ENCODE assay signal across 10 cellular contexts in the genomic region with DNA sequence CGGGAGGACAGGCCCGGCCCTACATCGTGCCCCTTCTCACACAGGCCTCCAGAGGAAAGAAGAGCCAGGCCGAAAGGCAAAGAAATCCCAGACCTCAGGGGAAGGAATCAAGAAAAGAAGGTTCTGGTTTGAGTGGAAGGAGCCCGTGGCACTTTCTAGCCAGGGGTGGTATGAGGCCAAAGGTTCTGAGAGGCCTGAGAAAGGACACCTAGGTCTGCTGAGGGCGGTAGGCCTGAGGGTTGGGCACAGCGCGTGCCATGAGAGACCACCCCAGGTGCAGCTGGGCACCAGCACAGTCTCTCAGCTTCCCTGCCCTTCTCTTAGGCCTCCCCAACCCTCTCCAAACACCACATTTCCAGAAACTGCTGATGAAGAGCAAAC.
A peak's percentile ranks its signal among the peaks of the same experiment; 100 is the strongest.
DNase-seq lines count a peak whose midpoint lies in the region; ATAC-seq, FAIRE-seq and TF ChIP-seq lines count a peak whose summit lies in the region.
"Had no signal": no experiment of that assay in that cellular context is flagged by ENCODE, and none has a peak within 500 bp of the region (broad histone marks: within the 10 kb centered on the region; RNA-seq: fewer than 3 reads in every experiment).

No MANE protein-coding gene starts in this region.

- H3K4me1 ChIP-seq in A549 (peaks cover 13% of the 10 kb centered on the region), gastroesophageal sphincter (peaks cover 0 to 55% (median 22%) of the 10 kb centered on the region in 3 donors)
- peaks cover 5% of the 10 kb centered on the region for H3K4me1 ChIP-seq in CD8-positive, alpha-beta memory T cell (ENCODE audit: insufficient read depth, low read length)

- H3K27me3 Mint-ChIP-seq in progenitor cell of endocrine pancreas, result no peaks in the 10 kb centered on the region
- H3K27me3 Mint-ChIP-seq in CD8-positive, alpha-beta memory T cell, result no peaks in the 10 kb centered on the region
- H3K27me3 Mint-ChIP-seq: CD4-positive, CD25-positive, alpha-beta regulatory T cell had no signal

- H3K27ac Mint-ChIP-seq in progenitor cell of endocrine pancreas, result peak overlapping the region; percentile 89
- peak overlapping the region in 4 of 8 donors; percentile 7 to 73 (median 19) for H3K27ac Mint-ChIP-seq in CD8-positive, alpha-beta memory T cell

- H3K4me2 ChIP-seq in A549, result no peak overlapping the region

- DNase-seq in A549 (ENCODE audit: low read depth in 1 of 2, low spot score in 1 of 2), result no peak
- no peak for DNase-seq in RWPE1 (ENCODE audit: low spot score)
- DNase-seq in progenitor cell of endocrine pancreas (ENCODE audit: low spot score, unreplicated experiment), result no peak
- no peak for DNase-seq in D341Med (ENCODE audit: low spot score)
- DNase-seq in CD8-positive, alpha-beta memory T cell, result no peak
- DNase-seq: stimulated activated CD4-positive, alpha-beta T cell treated with anti-CD3 and anti-CD28 coated beads, Interleukin-2, amount 100 ng/mL, for 24 hours had no signal

- no peaks in the 10 kb centered on the region for H3K27me3 ChIP-seq in gastroesophageal sphincter
- H3K27me3 ChIP-seq in CD8-positive, alpha-beta memory T cell (ENCODE audit: insufficient read depth, low read length, poor library complexity, severe bottlenecking), result no peaks in the 10 kb centered on the region

- no peak overlapping the region for H3K4me3 ChIP-seq in A549
- H3K4me3 ChIP-seq in gastroesophageal sphincter, result no peak overlapping the region
- H3K4me3 ChIP-seq in CD8-positive, alpha-beta memory T cell (ENCODE audit: low read length), result no peak overlapping the region

- no peak for FAIRE-seq in A549 (lab: Jason Lieb, UNC)

- POLR2A ChIA-PET in A549 (lab: Yijun Ruan, JAX), result no interaction called here
- POLR2A ChIA-PET in RWPE1 (lab: Yijun Ruan, JAX; ENCODE audit: low non-redundant PET), result no interaction called here
- POLR2A ChIA-PET in CD8-positive, alpha-beta memory T cell (lab: Charles Lee), result no interaction called here

- peaks cover 30% of the 10 kb centered on the region for H3K9me3 ChIP-seq in A549
- no peaks in the 10 kb centered on the region for H3K9me3 ChIP-seq in gastroesophageal sphincter
- no peaks in the 10 kb centered on the region for H3K9me3 ChIP-seq in CD8-positive, alpha-beta memory T cell (ENCODE audit: low read length)

- TF ChIP-seq CTCF in A549 (IDR thresholded peaks at IDR 0.05) (no peak), RWPE1 (conservative IDR thresholded peaks at IDR 0.05; ENCODE audit: low read depth) (no peak), gastroesophageal sphincter (IDR thresholded peaks at IDR 0.05) (no peak), progenitor cell of endocrine pancreas (IDR thresholded peaks at IDR 0.05; ENCODE audit: unreplicated experiment) (no peak)

- H3K36me3 ChIP-seq in gastroesophageal sphincter, result no peaks in the 10 kb centered on the region
- no peaks in the 10 kb centered on the region for H3K36me3 ChIP-seq in CD8-positive, alpha-beta memory T cell (ENCODE audit: insufficient read depth, low read length)

- TF ChIP-seq POLR2A in A549 (IDR thresholded peaks at IDR 0.05; ENCODE audit: low read length) (no peak), gastroesophageal sphincter (IDR thresholded peaks at IDR 0.05) (no peak)

- CTCF ChIA-PET in A549 (lab: Yijun Ruan, JAX), result no interaction called here
- CTCF ChIA-PET in RWPE1 (lab: Yijun Ruan, JAX), result no interaction called here
- CTCF ChIA-PET in CD8-positive, alpha-beta memory T cell (lab: Charles Lee), result no interaction called here

- no peak for TF ChIP-seq RAD21 in A549 (conservative IDR thresholded peaks at IDR 0.05 in 1 of 2, IDR thresholded peaks at IDR 0.05 in 1 of 2)

- TF ChIP-seq EP300 in A549 (IDR thresholded peaks at IDR 0.05) (no peak), gastroesophageal sphincter (IDR thresholded peaks at IDR 0.05) (no peak)

- no peaks in the 10 kb centered on the region for H3K36me3 Mint-ChIP-seq in progenitor cell of endocrine pancreas (ENCODE audit: insufficient read depth)
- peaks cover 0 to 17% (median 2%) of the 10 kb centered on the region in 3 donors for H3K36me3 Mint-ChIP-seq in CD8-positive, alpha-beta memory T cell
- H3K36me3 Mint-ChIP-seq: CD4-positive, CD25-positive, alpha-beta regulatory T cell had no signal

- 90% methylated on average over 8 of the region's 8 CpGs for WGBS in A549 (ENCODE audit: missing lambda C conversion rate)
- WGBS in gastroesophageal sphincter (ENCODE audit: low coverage in 1 of 2), 2 donors, result 37% methylated on average over 5 of the region's 8 CpGs; no CpG with 5 or more reads in 1 of the 2 donors

- H3K27ac ChIP-seq in A549 (peak overlapping the region; percentile 55 to 78), RWPE1 (peak overlapping the region; percentile 28), gastroesophageal sphincter (peak overlapping the region; percentile 0 to 78 (median 74))
- no peak overlapping the region for H3K27ac ChIP-seq in CD8-positive, alpha-beta memory T cell (ENCODE audit: low read depth, low read length)

- H3K4me1 Mint-ChIP-seq in progenitor cell of endocrine pancreas (ENCODE audit: low read depth), result peaks cover 33% of the 10 kb centered on the region
- peaks cover 0 to 2% (median 0%) of the 10 kb centered on the region in 3 donors for H3K4me1 Mint-ChIP-seq in CD8-positive, alpha-beta memory T cell

- ATAC-seq in A549 (peak in 1 of 2 experiments; percentile 35; a peak in 3 of 6 replicates), gastroesophageal sphincter (no peak), HG02588 (IDR thresholded peaks at IDR 0.05; ENCODE audit: unreplicated experiment) (no peak), GM18867 (IDR thresholded peaks at IDR 0.05; ENCODE audit: unreplicated experiment) (no peak)

- no peak overlapping the region for H3K4me3 Mint-ChIP-seq in progenitor cell of endocrine pancreas (ENCODE audit: low read depth)
- H3K4me3 Mint-ChIP-seq in CD8-positive, alpha-beta memory T cell, result peak overlapping the region in 1 of 7 donors; percentile 21
- H3K4me3 Mint-ChIP-seq: CD4-positive, CD25-positive, alpha-beta regulatory T cell had no signal

- no peaks in the 10 kb centered on the region for H3K9me3 Mint-ChIP-seq in progenitor cell of endocrine pancreas (ENCODE audit: low read depth)
- peaks cover 0 to 8% (median 6%) of the 10 kb centered on the region in 5 donors for H3K9me3 Mint-ChIP-seq in CD8-positive, alpha-beta memory T cell

TF ChIP-seq in A549, 52 proteins besides CTCF, POLR2A, EP300 and RAD21:
- TF ChIP-seq, protein P1, sequence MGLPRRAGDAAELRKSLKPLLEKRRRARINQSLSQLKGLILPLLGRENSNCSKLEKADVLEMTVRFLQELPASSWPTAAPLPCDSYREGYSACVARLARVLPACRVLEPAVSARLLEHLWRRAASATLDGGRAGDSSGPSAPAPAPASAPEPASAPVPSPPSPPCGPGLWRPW (IDR thresholded peaks at IDR 0.05), result no peak
- TF ChIP-seq, protein P2, sequence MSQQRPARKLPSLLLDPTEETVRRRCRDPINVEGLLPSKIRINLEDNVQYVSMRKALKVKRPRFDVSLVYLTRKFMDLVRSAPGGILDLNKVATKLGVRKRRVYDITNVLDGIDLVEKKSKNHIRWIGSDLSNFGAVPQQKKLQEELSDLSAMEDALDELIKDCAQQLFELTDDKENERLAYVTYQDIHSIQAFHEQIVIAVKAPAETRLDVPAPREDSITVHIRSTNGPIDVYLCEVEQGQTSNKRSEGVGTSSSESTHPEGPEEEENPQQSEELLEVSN (IDR thresholded peaks at IDR 0.05; ENCODE audit: borderline replicate concordance, low read depth), result no peak
- TF ChIP-seq RCOR1 (IDR thresholded peaks at IDR 0.05; ENCODE audit: low read depth, low read length) (no peak), HOXB13 (CRISPR knock-in tag; IDR thresholded peaks at IDR 0.05; ENCODE audit: low read depth) (no peak), FOXS1 (CRISPR knock-in tag; IDR thresholded peaks at IDR 0.05) (no peak), KDM5A (IDR thresholded peaks at IDR 0.05) (no peak), SREBF2 (IDR thresholded peaks at IDR 0.05) (no peak)
- TF ChIP-seq, protein P3, sequence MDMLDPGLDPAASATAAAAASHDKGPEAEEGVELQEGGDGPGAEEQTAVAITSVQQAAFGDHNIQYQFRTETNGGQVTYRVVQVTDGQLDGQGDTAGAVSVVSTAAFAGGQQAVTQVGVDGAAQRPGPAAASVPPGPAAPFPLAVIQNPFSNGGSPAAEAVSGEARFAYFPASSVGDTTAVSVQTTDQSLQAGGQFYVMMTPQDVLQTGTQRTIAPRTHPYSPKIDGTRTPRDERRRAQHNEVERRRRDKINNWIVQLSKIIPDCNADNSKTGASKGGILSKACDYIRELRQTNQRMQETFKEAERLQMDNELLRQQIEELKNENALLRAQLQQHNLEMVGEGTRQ (IDR thresholded peaks at IDR 0.05), result no peak
